ENCODE assay signal across 8 cellular contexts in genomic region chr22:49436056-49436455, GRCh38.
"Had no signal": no experiment of that assay in that cellular context is flagged by ENCODE, and none has a peak within 500 bp of the region (broad histone marks: within the 10 kb centered on the region; RNA-seq: fewer than 3 reads in every experiment).

No MANE protein-coding gene starts in this region.

- H2AFZ ChIP-seq: GM23248, GM23338 had no signal

- H3K4me3 ChIP-seq: GM23248, GM23338, HAP-1 had no signal

- DNase-seq: GM23248, GOT3, H7, HCEC 1CT, HFFc6 had no signal

- H3K36me3 ChIP-seq: HAP-1 had no signal

- H3K9ac ChIP-seq: GM23248 had no signal

- H3K9me3 ChIP-seq: HAP-1 had no signal

- H3K27ac Mint-ChIP-seq: GM23338, HFFc6 had no signal

- H3K27ac ChIP-seq: GM23248 had no signal

- H3K4me3 Mint-ChIP-seq: GM23338, H9, HFFc6 had no signal

- H3K4me2 ChIP-seq: GM23338 had no signal

- H3K4me1 Mint-ChIP-seq: GM23338 had no signal
